ENCODE assay signal across 1 cellular context in genomic region chr2:84857566-84857965, GRCh38.
TF ChIP-seq lines count a peak whose summit lies in the region.

No MANE protein-coding gene starts in this region.

TF ChIP-seq in H1, 55 proteins besides CTCF, POLR2A, EP300 and RAD21:
- TF ChIP-seq HDAC6 (IDR thresholded peaks at IDR 0.05; ENCODE audit: low read depth, low read length) (no peak), HDAC2 (IDR thresholded peaks at IDR 0.05; ENCODE audit: borderline replicate concordance in 1 of 2, low read depth in 2 of 2, low read length in 2 of 2) (no peak), BCL11A (IDR thresholded peaks at IDR 0.05; ENCODE audit: low read depth in 2 of 2, low read length in 2 of 2) (no peak), USF2 (IDR thresholded peaks at IDR 0.05; ENCODE audit: low read length) (no peak), CBX8 (IDR thresholded peaks at IDR 0.05; ENCODE audit: borderline replicate concordance, low read depth, low read length) (no peak), KDM5A (IDR thresholded peaks at IDR 0.05; ENCODE audit: low read length) (no peak), RNF2 (IDR thresholded peaks at IDR 0.05; ENCODE audit: borderline replicate concordance, low read depth, low read length, missing control alignments, poor library complexity, severe bottlenecking) (no peak), PHF8 (conservative IDR thresholded peaks at IDR 0.05; ENCODE audit: low read depth, low read length) (no peak), CHD2 (IDR thresholded peaks at IDR 0.05; ENCODE audit: low read length) (no peak), GTF2F1 (IDR thresholded peaks at IDR 0.05; ENCODE audit: borderline replicate concordance, low read depth, low read length) (no peak), TAF1 (IDR thresholded peaks at IDR 0.05; ENCODE audit: low read depth, low read length) (no peak), GABPA (IDR thresholded peaks at IDR 0.05; ENCODE audit: borderline replicate concordance, insufficient read depth, low read length) (no peak), BRCA1 (IDR thresholded peaks at IDR 0.05; ENCODE audit: low read depth, low read length) (no peak), YY1 (IDR thresholded peaks at IDR 0.05; ENCODE audit: low read depth, low read length) (no peak), TAF7 (optimal IDR thresholded peaks at IDR 0.05; ENCODE audit: borderline replicate concordance, low read depth, low read length) (no peak), SP2 (IDR thresholded peaks at IDR 0.05; ENCODE audit: low read length) (no peak), EZH2 (IDR thresholded peaks at IDR 0.05; ENCODE audit: low read depth, low read length, severe bottlenecking) (no peak), NRF1 (IDR thresholded peaks at IDR 0.05; ENCODE audit: low read depth, low read length) (no peak)
- TF ChIP-seq, protein P1, sequence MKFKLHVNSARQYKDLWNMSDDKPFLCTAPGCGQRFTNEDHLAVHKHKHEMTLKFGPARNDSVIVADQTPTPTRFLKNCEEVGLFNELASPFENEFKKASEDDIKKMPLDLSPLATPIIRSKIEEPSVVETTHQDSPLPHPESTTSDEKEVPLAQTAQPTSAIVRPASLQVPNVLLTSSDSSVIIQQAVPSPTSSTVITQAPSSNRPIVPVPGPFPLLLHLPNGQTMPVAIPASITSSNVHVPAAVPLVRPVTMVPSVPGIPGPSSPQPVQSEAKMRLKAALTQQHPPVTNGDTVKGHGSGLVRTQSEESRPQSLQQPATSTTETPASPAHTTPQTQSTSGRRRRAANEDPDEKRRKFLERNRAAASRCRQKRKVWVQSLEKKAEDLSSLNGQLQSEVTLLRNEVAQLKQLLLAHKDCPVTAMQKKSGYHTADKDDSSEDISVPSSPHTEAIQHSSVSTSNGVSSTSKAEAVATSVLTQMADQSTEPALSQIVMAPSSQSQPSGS (IDR thresholded peaks at IDR 0.05; ENCODE audit: low read length): no peak
TF ChIP-seq in H1: peak in this region for 0.
